Comparison of ENCODE assay signal across 8 cellular contexts in genomic region chr3:160755776-160756304, GRCh38. TPM values are rescaled to one million over a fixed set of nuclear protein-coding genes. Genes with fewer than 3 reads are reported as not detected.
DNase-seq lines count a peak whose midpoint lies in the region; ATAC-seq and TF ChIP-seq lines count a peak whose summit lies in the region.

PPM1L (plus strand) TSS chr3:160756231.

- H3K9me3 Mint-ChIP-seq in endothelial cell (ENCODE audit: unreplicated experiment) = no peaks in the 10 kb centered on the region

- H3K36me3 Mint-ChIP-seq in endothelial cell (ENCODE audit: low read depth, unreplicated experiment) = peaks cover 8% of the 10 kb centered on the region

- H3K27ac Mint-ChIP-seq in endothelial cell (ENCODE audit: unreplicated experiment) = peak within 1 kb of the TSS; percentile 64

- peak; percentile 50 for ATAC-seq in GM18511 (IDR thresholded peaks at IDR 0.05; ENCODE audit: unreplicated experiment)
- ATAC-seq in HG03039 (IDR thresholded peaks at IDR 0.05; ENCODE audit: unreplicated experiment) = peak; percentile 38

- POLR2A ChIA-PET in AG04449 (lab: Yijun Ruan, JAX) = interaction anchor here (0.7 kb wide), 1 partner anchor 37 kb away, joined by 3 read pairs; no protein-coding TSS in a partner anchor

- CTCF ChIA-PET in AG04449 (lab: Yijun Ruan, JAX) = interaction anchor here (1.1 kb wide), 2 partner anchors 18 to 165 kb away, joined by 3 read pairs; no protein-coding TSS in a partner anchor

- peaks cover 24% of the 10 kb centered on the region for H3K4me1 Mint-ChIP-seq in endothelial cell (ENCODE audit: unreplicated experiment)

- peak within 1 kb of the TSS; percentile 97 for H3K4me3 Mint-ChIP-seq in endothelial cell (ENCODE audit: unreplicated experiment)

- peak within 1 kb of the TSS; percentile 55 for H3K4me3 ChIP-seq in AG04449 (ENCODE audit: low read depth, low read length)

- DNase-seq in AG04449 (ENCODE audit: low read depth, low spot score) = no peak
- DNase-seq in NCI-H2196 treated with DMSO at 0.1 percent for 48 hours (lab: John Stamatoyannopoulos, UW; ENCODE audit: unreplicated experiment) = peak; percentile 41
- DNase-seq in activated CD8-positive, alpha-beta memory T cell treated with anti-CD3 and anti-CD28 coated beads for 48 hours (ENCODE audit: low read depth in 2 of 3, low spot score in 2 of 3) = peak in 2 of 3 experiments; percentile 20 to 30
- DNase-seq in endothelial cell (ENCODE audit: low spot score) = peak; percentile 61
- peak; percentile 72 for DNase-seq in midbrain (lab: John Stamatoyannopoulos, UW)
- DNase-seq in stimulated activated CD8-positive, alpha-beta memory T cell treated with anti-CD3 and anti-CD28 coated beads, Interleukin-4, amount 100 ng/mL, for 48 hours = peak; percentile 67

- H3K27me3 Mint-ChIP-seq in endothelial cell (ENCODE audit: unreplicated experiment) = peaks cover 11% of the 10 kb centered on the region

- TF ChIP-seq CTCF in AG04449 (IDR thresholded peaks at IDR 0.05; ENCODE audit: insufficient read depth, low read length, missing control alignments) = no peak
- TF ChIP-seq CTCF in endothelial cell (IDR thresholded peaks at IDR 0.05; ENCODE audit: unreplicated experiment) = no peak

RNA-seq across cellular contexts. Expression of gene PPM1L, which starts in this region (rescaled TPM):
- 12.2 TPM for total RNA-seq in endothelial cell (ENCODE audit: unreplicated experiment)
